In genomic region chrX:151975228-151975593, GRCh38 we compare ENCODE assay signal across 1 cellular context.
TF ChIP-seq lines count a peak whose summit lies in the region.

No MANE protein-coding gene starts in this region.

TF ChIP-seq in H1, 55 proteins besides CTCF, POLR2A, EP300 and RAD21:
- TF ChIP-seq KDM5A (IDR thresholded peaks at IDR 0.05; ENCODE audit: low read length) (no peak), SIX5 (IDR thresholded peaks at IDR 0.05; ENCODE audit: low read depth, low read length) (no peak), YY1 (IDR thresholded peaks at IDR 0.05; ENCODE audit: low read depth, low read length) (no peak), CBX8 (IDR thresholded peaks at IDR 0.05; ENCODE audit: borderline replicate concordance, low read depth, low read length) (no peak), SP2 (IDR thresholded peaks at IDR 0.05; ENCODE audit: low read length) (no peak), SUZ12 (IDR thresholded peaks at IDR 0.05; ENCODE audit: low read length) (no peak), ZNF274 (IDR thresholded peaks at IDR 0.05; ENCODE audit: borderline replicate concordance, extremely low read depth, low read length) (no peak), FOSL1 (IDR thresholded peaks at IDR 0.05; ENCODE audit: insufficient read depth, low read depth, low read length) (no peak), RBBP5 (IDR thresholded peaks at IDR 0.05; ENCODE audit: borderline replicate concordance, low read depth, low read length) (no peak)
